ENCODE assay signal across 1 cellular context in the genomic region with DNA sequence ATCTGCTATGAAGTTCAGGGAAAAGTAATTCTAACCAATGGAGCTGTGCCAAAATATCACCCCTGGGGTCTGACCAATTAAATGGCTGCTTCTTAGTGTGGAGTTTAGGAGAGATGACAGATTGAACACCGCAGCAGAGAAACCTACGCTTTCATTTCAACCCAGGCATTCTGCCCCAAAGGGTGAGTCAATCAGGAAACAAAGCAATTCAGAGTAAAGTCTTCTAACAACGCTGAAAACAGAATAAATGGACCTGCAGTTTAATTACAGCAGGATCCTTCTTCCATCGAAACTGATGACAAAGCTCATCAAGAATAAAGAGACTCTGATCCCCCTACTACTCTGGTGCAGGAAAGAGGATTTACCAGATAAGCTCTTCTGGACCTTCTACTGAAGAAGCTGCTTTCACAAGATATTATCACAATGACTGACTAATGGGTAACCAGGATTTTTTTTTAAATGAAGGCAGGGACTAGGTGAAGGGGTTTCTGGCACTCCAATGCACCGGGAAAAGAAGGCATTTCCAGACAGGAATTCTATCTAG.
A peak's percentile ranks its signal among the peaks of the same experiment; 100 is the strongest.
TF ChIP-seq lines count a peak whose summit lies in the region.

No MANE protein-coding gene starts in this region.

TF ChIP-seq in K562, 482 proteins besides CTCF, POLR2A, EP300 and RAD21 (continued from another document):
- TF ChIP-seq MEIS2 (IDR thresholded peaks at IDR 0.05; ENCODE audit: partially characterized antibody), result peak; percentile 79
- no peak for TF ChIP-seq ZNF561 (CRISPR knock-in tag; conservative IDR thresholded peaks at IDR 0.05)
- TF ChIP-seq ZNF384 (IDR thresholded peaks at IDR 0.05; ENCODE audit: low read depth, low read length), result peak; percentile 53; the same call in 1 of the 2 replicates
- no peak for TF ChIP-seq POLR2H (tag; IDR thresholded peaks at IDR 0.05; ENCODE audit: low read depth)
- 0 out of 4 replicates have a peak, but pooled peaks of 1 of the 2 experiments have one; percentile 42 for TF ChIP-seq RCOR1 (IDR thresholded peaks at IDR 0.05; ENCODE audit: borderline replicate concordance in 1 of 2, low read depth in 2 of 2, low read length in 2 of 2)
- TF ChIP-seq, protein P1, sequence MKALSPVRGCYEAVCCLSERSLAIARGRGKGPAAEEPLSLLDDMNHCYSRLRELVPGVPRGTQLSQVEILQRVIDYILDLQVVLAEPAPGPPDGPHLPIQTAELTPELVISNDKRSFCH (CRISPR knock-in tag; IDR thresholded peaks at IDR 0.05), result no peak
- TF ChIP-seq, protein P1 (tag; IDR thresholded peaks at IDR 0.05), result no peak
- TF ChIP-seq ZNF408 (CRISPR knock-in tag; IDR thresholded peaks at IDR 0.05; ENCODE audit: low read depth), result no peak
- TF ChIP-seq, protein P2, sequence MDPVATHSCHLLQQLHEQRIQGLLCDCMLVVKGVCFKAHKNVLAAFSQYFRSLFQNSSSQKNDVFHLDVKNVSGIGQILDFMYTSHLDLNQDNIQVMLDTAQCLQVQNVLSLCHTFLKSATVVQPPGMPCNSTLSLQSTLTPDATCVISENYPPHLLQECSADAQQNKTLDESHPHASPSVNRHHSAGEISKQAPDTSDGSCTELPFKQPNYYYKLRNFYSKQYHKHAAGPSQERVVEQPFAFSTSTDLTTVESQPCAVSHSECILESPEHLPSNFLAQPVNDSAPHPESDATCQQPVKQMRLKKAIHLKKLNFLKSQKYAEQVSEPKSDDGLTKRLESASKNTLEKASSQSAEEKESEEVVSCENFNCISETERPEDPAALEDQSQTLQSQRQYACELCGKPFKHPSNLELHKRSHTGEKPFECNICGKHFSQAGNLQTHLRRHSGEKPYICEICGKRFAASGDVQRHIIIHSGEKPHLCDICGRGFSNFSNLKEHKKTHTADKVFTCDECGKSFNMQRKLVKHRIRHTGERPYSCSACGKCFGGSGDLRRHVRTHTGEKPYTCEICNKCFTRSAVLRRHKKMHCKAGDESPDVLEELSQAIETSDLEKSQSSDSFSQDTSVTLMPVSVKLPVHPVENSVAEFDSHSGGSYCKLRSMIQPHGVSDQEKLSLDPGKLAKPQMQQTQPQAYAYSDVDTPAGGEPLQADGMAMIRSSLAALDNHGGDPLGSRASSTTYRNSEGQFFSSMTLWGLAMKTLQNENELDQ (CRISPR knock-in tag; IDR thresholded peaks at IDR 0.05; ENCODE audit: borderline replicate concordance), result no peak
